ENCODE assay signal across 11 cellular contexts in genomic region chrX:10617186-10617963, GRCh38. TPM values are rescaled to one million over a fixed set of nuclear protein-coding genes. Genes with fewer than 3 reads are reported as not detected.
DNase-seq lines count a peak whose midpoint lies in the region; TF ChIP-seq lines count a peak whose summit lies in the region.
"Had no signal": no experiment of that assay in that cellular context is flagged by ENCODE, and none has a peak within 500 bp of the region (broad histone marks: within the 10 kb centered on the region; RNA-seq: fewer than 3 reads in every experiment).

No MANE protein-coding gene starts in this region.

- peaks cover 47% of the 10 kb centered on the region for H3K4me1 Mint-ChIP-seq in mesothelial cell of epicardium

- H3K27me3 Mint-ChIP-seq in mesothelial cell of epicardium (ENCODE audit: low read depth) = no peaks in the 10 kb centered on the region

- H3K4me3 ChIP-seq in ACC112 (ENCODE audit: low read depth, low read length) = peak overlapping the region; percentile 97
- H3K4me3 ChIP-seq in choroid plexus epithelial cell (ENCODE audit: low read depth, low read length) = peak overlapping the region; percentile 69

- in situ Hi-C loops in ACHN (cut with HindIII; ENCODE audit: low pct_ligation_motif_present, low pct_unique_long_range_greater_than_20kb, low sequenced_read_pairs) = no loop called here

- peak overlapping the region; percentile 78 for H3K4me3 Mint-ChIP-seq in mesothelial cell of epicardium
- H3K4me3 Mint-ChIP-seq: B cell had no signal

- H3K27ac ChIP-seq in ACC112 (ENCODE audit: low read depth, low read length) = peak overlapping the region; percentile 81
- H3K27ac ChIP-seq: left lung had no signal

- peak overlapping the region; percentile 27 for H2AFZ ChIP-seq in ACC112 (ENCODE audit: low read length, unreplicated experiment)

- peak; percentile 50 for DNase-seq in M059J (ENCODE audit: low read depth)
- no peak for DNase-seq in choroid plexus epithelial cell (ENCODE audit: low read depth)
- DNase-seq in mesothelial cell of epicardium (ENCODE audit: low spot score in 2 of 2, unreplicated experiment in 2 of 2) = no peak
- no peak for DNase-seq in NCI-H1694 treated with DMSO at 0.1 percent for 48 hours (lab: John Stamatoyannopoulos, UW)
- no peak for DNase-seq in hippocampal formation (lab: John Stamatoyannopoulos, UW)
- no peak for DNase-seq in activated CD4-positive, alpha-beta T cell treated with anti-CD3 and anti-CD28 coated beads, Interleukin-2, amount 50 U/mL, for 4 hours
- no peak for DNase-seq in ACHN
- DNase-seq: left lung, NCI-H1105 had no signal

- no peaks in the 10 kb centered on the region for H3K36me3 Mint-ChIP-seq in mesothelial cell of epicardium

- H3K36me3 ChIP-seq in ACC112 (ENCODE audit: insufficient read depth, low read length) = no peaks in the 10 kb centered on the region
- H3K36me3 ChIP-seq: left lung had no signal

- peaks cover 74% of the 10 kb centered on the region for H3K79me2 ChIP-seq in ACC112 (ENCODE audit: control insufficient read depth, insufficient read depth, low read length, unreplicated experiment)

- H3K9me3 Mint-ChIP-seq in mesothelial cell of epicardium = no peaks in the 10 kb centered on the region

- peaks cover 66% of the 10 kb centered on the region for H3K4me1 ChIP-seq in ACC112 (ENCODE audit: control insufficient read depth, insufficient read depth, low read length, unreplicated experiment)
- H3K4me1 ChIP-seq: left lung had no signal

- H3K27ac Mint-ChIP-seq in mesothelial cell of epicardium = peak overlapping the region; percentile 93
- H3K27ac Mint-ChIP-seq: B cell had no signal

- H3K27me3 ChIP-seq in ACC112 (ENCODE audit: insufficient read depth, low read length) = no peaks in the 10 kb centered on the region

- no peak for TF ChIP-seq CTCF in choroid plexus epithelial cell (conservative IDR thresholded peaks at IDR 0.05; ENCODE audit: low read depth, low read length)
- TF ChIP-seq CTCF in mesothelial cell of epicardium (IDR thresholded peaks at IDR 0.05; ENCODE audit: unreplicated experiment) = no peak

RNA-seq across cellular contexts. Expression of gene MID1, which starts 3.0 kb away (rescaled TPM):
- 30.9 and 44.1 TPM in 2 replicates for total RNA-seq in M059J (2014; rRNA removed; shearing (Covaris generic))
- 48.3 to 52.5 TPM (median 48.8 TPM) in 3 replicates for total RNA-seq in mesothelial cell of epicardium
